In the genomic region with DNA sequence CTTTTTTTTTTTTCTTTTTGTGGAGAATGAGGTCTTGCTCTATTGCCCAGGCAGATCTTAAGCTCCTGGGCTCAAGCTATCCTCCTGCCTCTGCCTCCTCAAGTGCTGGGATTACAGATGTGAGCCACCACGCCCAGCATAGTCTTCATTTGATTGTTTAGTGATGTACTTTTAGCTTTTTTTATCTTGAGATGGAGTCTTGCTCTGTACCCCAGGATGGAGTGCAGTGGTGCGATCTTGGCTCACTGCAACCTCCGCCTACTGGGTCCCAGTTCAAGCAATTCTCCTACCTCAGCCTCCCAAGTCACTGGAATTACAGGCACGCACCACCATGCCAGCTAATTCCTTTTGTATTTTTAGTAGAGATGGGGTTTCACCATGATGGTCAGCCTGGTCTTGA, we compare ENCODE assay signal across 20 cellular contexts.
"Had no signal": no experiment of that assay in that cellular context is flagged by ENCODE, and none has a peak within 500 bp of the region (broad histone marks: within the 10 kb centered on the region; RNA-seq: fewer than 3 reads in every experiment).

No MANE protein-coding gene starts in this region.

- H3K27ac Mint-ChIP-seq: dendritic cell treated with granulocyte-macrophage colony-stimulating factor and Interleukin-4, amounts not matched to agents 40 ng/mL and 50 ng/mL, for 4 days; immature natural killer cell; nephron; neural progenitor cell; stimulated activated memory B cell treated with anti-CD40 and anti-IgM and Interleukin-4, amounts not matched to agents 10 μg/mL and 1 μg/mL and 100 μg/mL, for 72 hours; type B pancreatic cell had no signal

- H3K9me3 Mint-ChIP-seq: dendritic cell treated with granulocyte-macrophage colony-stimulating factor and Interleukin-4, amounts not matched to agents 40 ng/mL and 50 ng/mL, for 4 days had no signal

- H3K4me3 Mint-ChIP-seq: dendritic cell treated with granulocyte-macrophage colony-stimulating factor and Interleukin-4, amounts not matched to agents 40 ng/mL and 50 ng/mL, for 4 days; immature natural killer cell; nephron; neural progenitor cell; stimulated activated memory B cell treated with anti-CD40 and anti-IgM and Interleukin-4, amounts not matched to agents 10 μg/mL and 1 μg/mL and 100 μg/mL, for 72 hours; type B pancreatic cell had no signal

- H3K27me3 Mint-ChIP-seq: dendritic cell treated with granulocyte-macrophage colony-stimulating factor and Interleukin-4, amounts not matched to agents 40 ng/mL and 50 ng/mL, for 4 days; stimulated activated memory B cell treated with anti-CD40 and anti-IgM and Interleukin-4, amounts not matched to agents 10 μg/mL and 1 μg/mL and 100 μg/mL, for 72 hours; type B pancreatic cell had no signal

- H3K36me3 Mint-ChIP-seq: neural progenitor cell, type B pancreatic cell had no signal

- DNase-seq: effector CD8-positive, alpha-beta T cell; foreskin keratinocyte; glutamatergic neuron; heart right ventricle; hippocampal formation; immature natural killer cell; left ventricle myocardium superior; spleen; stimulated activated CD4-positive, alpha-beta T cell treated with anti-CD3 and anti-CD28 coated beads, Interleukin-4, amount 100 ng/mL, for 4 hours; stimulated activated naive CD8-positive, alpha-beta T cell treated with anti-CD3 and anti-CD28 coated beads, Interleukin-15, Interleukin-2, amounts not matched to agents 100 U/mL and 50 U/mL, for 24 hours; substantia nigra; testis; tibial artery had no signal

- H3K4me1 Mint-ChIP-seq: immature natural killer cell; nephron; stimulated activated memory B cell treated with anti-CD40 and anti-IgM and Interleukin-4, amounts not matched to agents 10 μg/mL and 1 μg/mL and 100 μg/mL, for 72 hours had no signal

- ATAC-seq: foreskin keratinocyte; gastroesophageal sphincter; heart right ventricle; left ventricle myocardium superior; lower lobe of right lung; stimulated activated memory B cell treated with anti-CD40 and anti-IgM and Interleukin-4, amounts not matched to agents 10 μg/mL and 1 μg/mL and 100 μg/mL, for 72 hours; stimulated activated naive CD8-positive, alpha-beta T cell treated with anti-CD3 and anti-CD28 coated beads, Interleukin-15, Interleukin-2, amounts not matched to agents 100 U/mL and 50 U/mL, for 24 hours had no signal
